Comparison of ENCODE assay signal across 15 cellular contexts in genomic region chr6:43183441-43183840, GRCh38. TPM values are rescaled to one million over a fixed set of nuclear protein-coding genes. Genes with fewer than 3 reads are reported as not detected.
DNase-seq lines count a peak whose midpoint lies in the region; ATAC-seq, FAIRE-seq and TF ChIP-seq lines count a peak whose summit lies in the region.
"Had no signal": no experiment of that assay in that cellular context is flagged by ENCODE, and none has a peak within 500 bp of the region (broad histone marks: within the 10 kb centered on the region; RNA-seq: fewer than 3 reads in every experiment).

No MANE protein-coding gene starts in this region.

- no peak overlapping the region for H3K27ac ChIP-seq in CD4-positive, alpha-beta memory T cell (ENCODE audit: low read depth, low read length)
- H3K27ac ChIP-seq in astrocyte (ENCODE audit: low read depth, low read length) (no peak overlapping the region), neural cell (ENCODE audit: low read length) (no peak overlapping the region)
- H3K27ac ChIP-seq: SJCRH30, thyroid gland had no signal

- H2AFZ ChIP-seq in astrocyte (ENCODE audit: low read depth, low read length) (no peak overlapping the region), neural cell (ENCODE audit: low read depth, low read length) (no peak overlapping the region)
- H2AFZ ChIP-seq: parathyroid adenoma had no signal

- peaks cover 40 to 61% (median 50%) of the 10 kb centered on the region in 4 donors for H3K4me1 Mint-ChIP-seq in CD4-positive, alpha-beta memory T cell
- H3K4me1 Mint-ChIP-seq in IgD-negative memory B cell (peaks cover 29 to 38% (median 30%) of the 10 kb centered on the region in 3 donors), astrocyte (ENCODE audit: low read depth, unreplicated experiment) (peaks cover 21% of the 10 kb centered on the region)

- CTCF ChIA-PET in CD4-positive, alpha-beta memory T cell (lab: Charles Lee; ENCODE audit: partially characterized antibody), result interaction anchor here (1.1 kb wide), 1 partner anchor 9 kb away, joined by 3 read pairs; no protein-coding TSS in a partner anchor

- H3K9me3 ChIP-seq in CD4-positive, alpha-beta memory T cell (ENCODE audit: control insufficient read depth in 1 of 2, low read length in 2 of 2), result no peaks in the 10 kb centered on the region
- H3K9me3 ChIP-seq in astrocyte (ENCODE audit: insufficient read depth, low read depth, low read length) (no peaks in the 10 kb centered on the region), neural cell (ENCODE audit: low read length) (no peaks in the 10 kb centered on the region)
- H3K9me3 ChIP-seq: SJCRH30, thyroid gland had no signal

- peaks cover 8% of the 10 kb centered on the region for H3K79me2 ChIP-seq in astrocyte (ENCODE audit: insufficient read depth, low read length)
- H3K79me2 ChIP-seq in neural cell (replicated peaks; ENCODE audit: insufficient read depth, low read length), result no peaks in the 10 kb centered on the region

- no peak overlapping the region for H3K4me3 ChIP-seq in CD4-positive, alpha-beta memory T cell (ENCODE audit: low read length in 2 of 2)
- H3K4me3 ChIP-seq in astrocyte (ENCODE audit: insufficient read depth, low read depth, low read length) (no peak overlapping the region), neural cell (ENCODE audit: low read length) (peak overlapping the region; percentile 79)

- H3K4me3 Mint-ChIP-seq in CD4-positive, alpha-beta memory T cell, result peak overlapping the region; percentile 15 to 94 (median 91)
- H3K4me3 Mint-ChIP-seq in IgD-negative memory B cell, result peak overlapping the region; percentile 53 to 96 (median 82)
- peak overlapping the region; percentile 88 for H3K4me3 Mint-ChIP-seq in astrocyte (ENCODE audit: unreplicated experiment)

- H3K4me1 ChIP-seq in CD4-positive, alpha-beta memory T cell (ENCODE audit: insufficient read depth, low read length), result peaks cover 57% of the 10 kb centered on the region
- H3K4me1 ChIP-seq in astrocyte (ENCODE audit: insufficient read depth, low read length), result peaks cover 19% of the 10 kb centered on the region

- no peaks in the 10 kb centered on the region for H3K27me3 ChIP-seq in CD4-positive, alpha-beta memory T cell (ENCODE audit: insufficient read depth, low read length)
- H3K27me3 ChIP-seq in astrocyte (ENCODE audit: insufficient read depth, low read length), result no peaks in the 10 kb centered on the region
- no peaks in the 10 kb centered on the region for H3K27me3 ChIP-seq in neural cell (ENCODE audit: insufficient read depth, low read depth, low read length)
- H3K27me3 ChIP-seq: SJCRH30, thyroid gland had no signal

- H4K20me1 ChIP-seq in astrocyte (ENCODE audit: insufficient read depth, low read length) (peaks cover 17% of the 10 kb centered on the region), neural cell (ENCODE audit: insufficient read depth) (no peaks in the 10 kb centered on the region)

- peak overlapping the region; percentile 24 to 98 (median 84) for H3K27ac Mint-ChIP-seq in CD4-positive, alpha-beta memory T cell
- H3K27ac Mint-ChIP-seq in IgD-negative memory B cell (peak overlapping the region; percentile 31 to 96 (median 85)), astrocyte (ENCODE audit: unreplicated experiment) (no peak overlapping the region)

- TF ChIP-seq CTCF in astrocyte (IDR thresholded peaks at IDR 0.05; ENCODE audit: insufficient read depth, low read depth, low read length) (no peak), neural cell (IDR thresholded peaks at IDR 0.05; ENCODE audit: poor library complexity, severe bottlenecking) (no peak)

- ATAC-seq in HG02973 (IDR thresholded peaks at IDR 0.05; ENCODE audit: unreplicated experiment) (no peak), HG02938 (IDR thresholded peaks at IDR 0.05; ENCODE audit: unreplicated experiment) (no peak)

- TF ChIP-seq EP300 in neural cell (conservative IDR thresholded peaks at IDR 0.05; ENCODE audit: poor library complexity, severe bottlenecking), result no peak

- H3K36me3 Mint-ChIP-seq in CD4-positive, alpha-beta memory T cell, result peaks cover 26 to 46% of the 10 kb centered on the region in 2 donors
- H3K36me3 Mint-ChIP-seq in IgD-negative memory B cell (peaks cover 16% of the 10 kb centered on the region), astrocyte (ENCODE audit: low read depth, unreplicated experiment) (peaks cover 22% of the 10 kb centered on the region)

- no peaks in the 10 kb centered on the region for H3F3A ChIP-seq in neural cell (ENCODE audit: insufficient read depth, low read length, poor library complexity, severe bottlenecking)

- H3K36me3 ChIP-seq in CD4-positive, alpha-beta memory T cell (ENCODE audit: insufficient read depth, low read length), result peaks cover 36% of the 10 kb centered on the region
- H3K36me3 ChIP-seq in astrocyte (ENCODE audit: insufficient read depth, low read length), result peaks cover 14% of the 10 kb centered on the region
- H3K36me3 ChIP-seq in neural cell (ENCODE audit: insufficient read depth, low read length), result peaks cover 6% of the 10 kb centered on the region

- H3K9me3 Mint-ChIP-seq in CD4-positive, alpha-beta memory T cell, result no peaks in the 10 kb centered on the region
- H3K9me3 Mint-ChIP-seq in IgD-negative memory B cell (no peaks in the 10 kb centered on the region), astrocyte (ENCODE audit: unreplicated experiment) (no peaks in the 10 kb centered on the region)

- H3K9me2 ChIP-seq in neural cell (ENCODE audit: insufficient read depth, low read length), result no peaks in the 10 kb centered on the region

- H3K9ac ChIP-seq in astrocyte (ENCODE audit: low read length) (no peak overlapping the region), neural cell (ENCODE audit: low read length) (peak overlapping the region; percentile 3)
- H3K9ac ChIP-seq: parathyroid adenoma had no signal

- POLR2A ChIA-PET in CD4-positive, alpha-beta memory T cell (lab: Charles Lee; ENCODE audit: partially characterized antibody), result interaction anchor here (0.7 to 3.9 kb wide), 5 partner anchors 8 to 254 kb away, joined by 3 to 46 read pairs (median 5); partner anchors contain the start of genes CNPY3, DNPH1 and SRF

- no peak for TF ChIP-seq RAD21 in neural cell (conservative IDR thresholded peaks at IDR 0.05)

- H3K4me2 ChIP-seq in astrocyte (ENCODE audit: low read length), result no peak overlapping the region
- H3K4me2 ChIP-seq in neural cell (ENCODE audit: low read length), result no peak overlapping the region

- no peak for DNase-seq in CD4-positive, alpha-beta memory T cell
- DNase-seq in astrocyte (ENCODE audit: low read depth) (no peak), NCI-H1417 treated with DMSO at 0.1 percent for 48 hours (lab: John Stamatoyannopoulos, UW) (no peak)
- DNase-seq in activated CD4-positive, CD25-positive, alpha-beta regulatory T cell treated with anti-CD3 and anti-CD28 coated beads, Interleukin-2, amount 50 U/mL, for 72 hours, result no peak
- DNase-seq: KBM-7; NCI-H345; SJCRH30; stimulated activated CD4-positive, alpha-beta T cell treated with anti-CD3 and anti-CD28 coated beads, Interleukin-4, amount 100 ng/mL, for 4 hours; thyroid gland had no signal

- intact Hi-C loops in CD4-positive, alpha-beta memory T cell (cut with micrococcal nuclease), result no loop called here

- no peak for FAIRE-seq in astrocyte (lab: Jason Lieb, UNC)
- FAIRE-seq: kidney had no signal

- H3K27me3 Mint-ChIP-seq in CD4-positive, alpha-beta memory T cell, result no peaks in the 10 kb centered on the region
- H3K27me3 Mint-ChIP-seq in IgD-negative memory B cell, result no peaks in the 10 kb centered on the region
- H3K27me3 Mint-ChIP-seq in astrocyte (ENCODE audit: low read depth, unreplicated experiment), result no peaks in the 10 kb centered on the region

TF ChIP-seq in neural cell, 6 proteins besides CTCF, POLR2A, EP300 and RAD21 (continues in another document):
- TF ChIP-seq EZH2 (IDR thresholded peaks at IDR 0.05; ENCODE audit: borderline replicate concordance, insufficient read depth, low read length, poor library complexity, severe bottlenecking) (no peak), MXI1 (conservative IDR thresholded peaks at IDR 0.05; ENCODE audit: poor library complexity, severe bottlenecking) (no peak), POLR2AphosphoS5 (IDR thresholded peaks at IDR 0.05) (no peak), TAF1 (IDR thresholded peaks at IDR 0.05; ENCODE audit: low read depth) (no peak)

RNA-seq across cellular contexts. Expression of gene CUL9, which starts 1.4 kb away (rescaled TPM):
- total RNA-seq in CD4-positive, alpha-beta memory T cell, result 10 to 100 TPM; 93.8 to 95.2 TPM
- polyA plus RNA-seq in CD4-positive, alpha-beta memory T cell, result 10 to 100 TPM in 1 of 2 donors, 1 to 10 TPM in 1; 8.3 to 16.0 TPM
- 13.1 TPM for polyA plus RNA-seq in IgD-negative memory B cell
- total RNA-seq in astrocyte, result 11.1 TPM in 2 replicates
- 65.0 and 79.0 TPM in 2 replicates for polyA plus RNA-seq in neural cell
- 43.8 and 50.8 TPM in 2 replicates for polyA minus RNA-seq in neural cell

RNA-seq across cellular contexts. Expression of gene SRF, which starts 12.4 kb away (rescaled TPM):
- total RNA-seq in CD4-positive, alpha-beta memory T cell, result 10 to 100 TPM; 23.7 to 25.0 TPM
- polyA plus RNA-seq in CD4-positive, alpha-beta memory T cell, result 1 to 10 TPM; 2.3 to 7.5 TPM
- polyA plus RNA-seq in IgD-negative memory B cell (5.0 TPM), neural cell (24.8 and 28.9 TPM in 2 replicates)
- 53.5 and 54.9 TPM in 2 replicates for total RNA-seq in astrocyte
- polyA minus RNA-seq in neural cell, result 29.8 and 34.6 TPM in 2 replicates

RNA-seq across cellular contexts. Expression of gene DNPH1, which starts 45.8 kb away (rescaled TPM):
- total RNA-seq in CD4-positive, alpha-beta memory T cell, result 10 to 100 TPM; 32.8 to 34.8 TPM
- 100 to 1,000 TPM in 1 of 2 donors, 10 to 100 TPM in 1; 93.5 to 159 TPM for polyA plus RNA-seq in CD4-positive, alpha-beta memory T cell
- polyA plus RNA-seq in IgD-negative memory B cell (125 TPM), neural cell (48.3 and 65.5 TPM in 2 replicates)
- total RNA-seq in astrocyte, result 15.1 and 17.6 TPM in 2 replicates
- polyA minus RNA-seq in neural cell, result 7.4 and 8.8 TPM in 2 replicates

RNA-seq across cellular contexts. Expression of gene TTBK1, which starts 59.8 kb away (rescaled TPM):
- total RNA-seq in CD4-positive, alpha-beta memory T cell, result under 1 TPM in 1 of 2 experiments, not detected in 1; 0.06 TPM
- polyA plus RNA-seq in CD4-positive, alpha-beta memory T cell, result not detected
- polyA plus RNA-seq in IgD-negative memory B cell (0.04 TPM), neural cell (4.2 and 6.8 TPM in 2 replicates)
- 0.14 TPM in 1 of 2 replicates, not detected in the other for total RNA-seq in astrocyte
- polyA minus RNA-seq in neural cell, result 25.0 and 25.8 TPM in 2 replicates
- total RNA-seq: SJCRH30 had no signal
